20 cellular contexts compared by ENCODE assay signal in the genomic region with DNA sequence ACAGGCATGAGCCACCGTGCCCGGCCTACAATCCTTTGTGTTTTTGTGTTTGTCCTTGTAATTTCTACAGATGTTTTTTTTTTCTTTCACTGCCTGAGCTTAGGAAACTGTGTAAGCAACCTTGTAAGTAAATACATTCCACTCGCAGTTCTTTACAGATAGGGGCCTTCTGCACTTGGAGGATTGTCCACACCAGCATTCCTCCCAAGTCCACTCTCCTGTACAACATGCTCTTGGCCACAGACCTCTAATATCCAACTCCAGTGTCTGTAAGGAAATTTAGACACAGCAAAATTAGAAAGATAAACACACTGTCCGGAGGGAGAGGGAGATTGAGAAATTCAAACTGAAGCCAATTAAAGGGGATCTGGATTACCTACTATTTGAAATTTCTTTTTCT. TPM values are rescaled to one million over a fixed set of nuclear protein-coding genes. Genes with fewer than 3 reads are reported as not detected.
A peak's percentile ranks its signal among the peaks of the same experiment; 100 is the strongest.
DNase-seq lines count a peak whose midpoint lies in the region; ATAC-seq and TF ChIP-seq lines count a peak whose summit lies in the region.
"Had no signal": no experiment of that assay in that cellular context is flagged by ENCODE, and none has a peak within 500 bp of the region (broad histone marks: within the 10 kb centered on the region; RNA-seq: fewer than 3 reads in every experiment).

No MANE protein-coding gene starts in this region.

- CTCF ChIA-PET in Calu3 (lab: Charles Lee), result no interaction called here

- H3K27me3 ChIP-seq in right atrium auricular region (no peaks in the 10 kb centered on the region), gastroesophageal sphincter (no peaks in the 10 kb centered on the region), psoas muscle (ENCODE audit: insufficient read depth in 3 of 3, low read length in 2 of 3) (no peaks in the 10 kb centered on the region)

- no peak for TF ChIP-seq CTCF in right atrium auricular region (IDR thresholded peaks at IDR 0.05)
- no peak for TF ChIP-seq CTCF in gastroesophageal sphincter (IDR thresholded peaks at IDR 0.05)
- TF ChIP-seq CTCF in psoas muscle (IDR thresholded peaks at IDR 0.05), result no peak
- no peak for TF ChIP-seq CTCF in Calu3 (IDR thresholded peaks at IDR 0.05; ENCODE audit: unreplicated experiment)

- DNase-seq in right atrium auricular region (ENCODE audit: low spot score), result no peak
- no peak for DNase-seq in cardiac septum (ENCODE audit: low spot score)
- DNase-seq in psoas muscle, result no peak
- DNase-seq in T-helper 2 cell treated with Interferon-gamma antibody and Interleukin-4, amounts not matched to agents 5 μg/mL and 100 μg/mL, for 36 hours (ENCODE audit: low spot score), result no peak
- DNase-seq in Calu3, result no peak
- DNase-seq: activated CD4-positive, alpha-beta T cell treated with anti-CD3 and anti-CD28 coated beads, Interleukin-2, amount 50 U/mL, for 4 hours; anterior cingulate cortex; DMS 273 treated with DMSO at 0.1 percent for 48 hours; foreskin melanocyte; H7; kidney glomerular epithelial cell; NCI-H1694; NCI-H748 treated with DMSO at 0.1 percent for 48 hours; SIG-M5; stimulated activated naive CD4-positive, alpha-beta T cell; T-helper 1 cell had no signal

- H3K27ac ChIP-seq in right atrium auricular region (peak overlapping the region; percentile 9 to 29), gastroesophageal sphincter (peak overlapping the region; percentile 40 to 99 (median 86)), psoas muscle (peak overlapping the region; percentile 32)

- H3K4me3 ChIP-seq in right atrium auricular region, result no peak overlapping the region
- H3K4me3 ChIP-seq in gastroesophageal sphincter, result no peak overlapping the region
- H3K4me3 ChIP-seq in psoas muscle, result no peak overlapping the region
- H3K4me3 ChIP-seq: GM12878 had no signal

- peaks cover 68% of the 10 kb centered on the region for H3K4me1 Mint-ChIP-seq in T-helper 2 cell treated with Interferon-gamma antibody and Interleukin-4, amounts not matched to agents 5 μg/mL and 100 μg/mL, for 36 hours (ENCODE audit: low read depth)
- peaks cover 5% of the 10 kb centered on the region for H3K4me1 Mint-ChIP-seq in Calu3 (ENCODE audit: low read depth, unreplicated experiment)

- no TSS peak for BruUV-seq in Calu3 (replicated peaks; lab: Mats Ljungman, UMichigan)

- intact Hi-C loops in cardiac septum (cut with DNase I) (no loop called here), psoas muscle (cut with DNase I) (no loop called here), Calu3 (cut with micrococcal nuclease; ENCODE audit: unreplicated experiment) (no loop called here)

- 36 to 41% methylated on average over 4 of the region's 4 CpGs for WGBS in gastroesophageal sphincter (ENCODE audit: low coverage in 1 of 2), 2 donors
- 70 to 87% (median 76%) methylated on average over 4 of the region's 4 CpGs for WGBS in psoas muscle, 3 donors

- no peak for TF ChIP-seq POLR2A in gastroesophageal sphincter (IDR thresholded peaks at IDR 0.05)

- H3K27me3 Mint-ChIP-seq in T-helper 2 cell treated with Interferon-gamma antibody and Interleukin-4, amounts not matched to agents 5 μg/mL and 100 μg/mL, for 36 hours (ENCODE audit: low read depth), result peaks cover 15% of the 10 kb centered on the region
- H3K27me3 Mint-ChIP-seq in Calu3 (ENCODE audit: unreplicated experiment), result peaks cover 10% of the 10 kb centered on the region

- no peak overlapping the region for H3K27ac Mint-ChIP-seq in T-helper 2 cell treated with Interferon-gamma antibody and Interleukin-4, amounts not matched to agents 5 μg/mL and 100 μg/mL, for 36 hours
- no peak overlapping the region for H3K27ac Mint-ChIP-seq in Calu3 (ENCODE audit: unreplicated experiment)

- peak; percentile 27 for ATAC-seq in gastroesophageal sphincter
- no peak for ATAC-seq in psoas muscle
- no peak for ATAC-seq in GM18873 (IDR thresholded peaks at IDR 0.05; ENCODE audit: low FRiP score, unreplicated experiment)
- no peak for ATAC-seq in GM19455 (IDR thresholded peaks at IDR 0.05; ENCODE audit: unreplicated experiment)
- ATAC-seq: GM12878 had no signal

- no peaks in the 10 kb centered on the region for H3K9me3 Mint-ChIP-seq in T-helper 2 cell treated with Interferon-gamma antibody and Interleukin-4, amounts not matched to agents 5 μg/mL and 100 μg/mL, for 36 hours
- no peaks in the 10 kb centered on the region for H3K9me3 Mint-ChIP-seq in Calu3 (ENCODE audit: low read depth, unreplicated experiment)

- H3K36me3 ChIP-seq in right atrium auricular region (no peaks in the 10 kb centered on the region), gastroesophageal sphincter (no peaks in the 10 kb centered on the region), psoas muscle (ENCODE audit: insufficient read depth in 1 of 2, low read depth in 1 of 2) (no peaks in the 10 kb centered on the region)

- no peak overlapping the region for H3K4me3 Mint-ChIP-seq in T-helper 2 cell treated with Interferon-gamma antibody and Interleukin-4, amounts not matched to agents 5 μg/mL and 100 μg/mL, for 36 hours
- no peak overlapping the region for H3K4me3 Mint-ChIP-seq in Calu3 (ENCODE audit: low read depth, unreplicated experiment)

- H3K36me3 Mint-ChIP-seq in T-helper 2 cell treated with Interferon-gamma antibody and Interleukin-4, amounts not matched to agents 5 μg/mL and 100 μg/mL, for 36 hours (ENCODE audit: low read depth), result peaks cover 7% of the 10 kb centered on the region
- no peaks in the 10 kb centered on the region for H3K36me3 Mint-ChIP-seq in Calu3 (ENCODE audit: insufficient read depth, unreplicated experiment)

- H3K4me1 ChIP-seq in right atrium auricular region (peaks cover 0 to 65% of the 10 kb centered on the region in 2 donors), gastroesophageal sphincter (peaks cover 11 to 92% (median 49%) of the 10 kb centered on the region in 3 donors), psoas muscle (peaks cover 34% of the 10 kb centered on the region)

- TF ChIP-seq EP300 in gastroesophageal sphincter (IDR thresholded peaks at IDR 0.05), result no peak

- H3K9me3 ChIP-seq in right atrium auricular region, result no peaks in the 10 kb centered on the region
- no peaks in the 10 kb centered on the region for H3K9me3 ChIP-seq in gastroesophageal sphincter
- H3K9me3 ChIP-seq in psoas muscle, result no peaks in the 10 kb centered on the region

RNA-seq across cellular contexts. Expression of a gene that starts 9.5 kb away (rescaled TPM):
- 10 to 100 TPM; 50.8 to 78.8 TPM for total RNA-seq in right atrium auricular region
- 59.2 TPM for total RNA-seq in cardiac septum
- total RNA-seq in gastroesophageal sphincter, result 100 to 1,000 TPM; 103 to 279 (median 218) TPM
- 10 to 100 TPM; 20.5 to 50.3 (median 34.8) TPM for total RNA-seq in psoas muscle
- 10 to 100 TPM in 2 of 3 donors, 1 to 10 TPM in 1; 5.5 to 33.3 (median 27.1) TPM for polyA plus RNA-seq in psoas muscle
- total RNA-seq in Calu3 (2022), result 8.1 and 8.4 TPM in 2 replicates

Comparison
In these comparisons a context has a peak if more than half of its experiments do, and no peak if none do; other contexts are left out.
1. H3K27ac ChIP-seq: peak in every context shown above with its lines; median percentile 86 in gastroesophageal sphincter; 32 in psoas muscle; 19 in right atrium auricular region.